ENCODE assay signal across 8 cellular contexts in genomic region chr1:154936416-154937050, GRCh38. TPM values are rescaled to one million over a fixed set of nuclear protein-coding genes. Genes with fewer than 3 reads are reported as not detected.
DNase-seq lines count a peak whose midpoint lies in the region; TF ChIP-seq lines count a peak whose summit lies in the region.

TSS of gene PMVK (minus strand) at chr1:154936719. CDS start at chr1:154936685, 34 bp downstream.

- TF ChIP-seq CTCF in GM06990 (IDR thresholded peaks at IDR 0.05; ENCODE audit: insufficient read depth, low read length, poor library complexity, severe bottlenecking) (peak; percentile 64), HFF-Myc (IDR thresholded peaks at IDR 0.05; ENCODE audit: low read depth, low read length, missing control alignments) (peak; percentile 27)

- peaks cover 6% of the 10 kb centered on the region for H3K36me3 ChIP-seq in GM06990 (ENCODE audit: control insufficient read depth, insufficient read depth, low read length)

- peak within 1 kb of the TSS; percentile 98 for H3K27ac ChIP-seq in temporal lobe (ENCODE audit: low read depth, low read length)

- DNase-seq in GM06990 (ENCODE audit: extremely low read depth, insufficient read length) = peak; percentile 96
- peak; percentile 87 for DNase-seq in HFF-Myc (ENCODE audit: extremely low read depth, low read depth)
- peak; percentile 99 for DNase-seq in NAMALWA (ENCODE audit: low spot score)
- peak; percentile 97 for DNase-seq in SK-N-DZ (ENCODE audit: low spot score)
- peak; percentile 95 for DNase-seq in activated naive CD4-positive, alpha-beta T cell treated with anti-CD3 and anti-CD28 coated beads, Interleukin-2, amount 50 U/mL, for 16 hours
- DNase-seq in globus pallidus (ENCODE audit: low spot score) = peak; percentile 98
- DNase-seq in occipital lobe (lab: John Stamatoyannopoulos, UW) = peak; percentile 96

- H3K4me3 ChIP-seq in GM06990 (replicated peaks; ENCODE audit: low read depth, low read length) (peak within 1 kb of the TSS; percentile 74), HFF-Myc (replicated peaks; ENCODE audit: low read depth, low read length) (peak within 1 kb of the TSS; percentile 56)

- H3K27me3 ChIP-seq in GM06990 (replicated peaks; ENCODE audit: control insufficient read depth, insufficient read depth, low read length) = no peaks in the 10 kb centered on the region

RNA-seq across cellular contexts. Expression of gene PMVK, which starts in this region (rescaled TPM):
- polyA plus RNA-seq in SK-N-DZ (2014; cell fraction: cytosol; rRNA removed) = 6.5 and 8.0 TPM in 2 replicates
- 3.1 and 4.4 TPM in 2 replicates for polyA plus RNA-seq in SK-N-DZ (2014; cell fraction: nucleus; rRNA removed)
- 12.0 TPM for total RNA-seq in occipital lobe
- 13.5 TPM for total RNA-seq in temporal lobe

Comparison
In these comparisons a context has a peak if more than half of its experiments do, and no peak if none do; other contexts are left out.
1. Peak in every context shown above with its lines: DNase-seq, H3K4me3 ChIP-seq and H3K27ac ChIP-seq.